In genomic region chr1:27436204-27437159, GRCh38 we compare ENCODE assay signal across 8 cellular contexts. TPM values are rescaled to one million over a fixed set of nuclear protein-coding genes. Genes with fewer than 3 reads are reported as not detected.
DNase-seq lines count a peak whose midpoint lies in the region; ATAC-seq and TF ChIP-seq lines count a peak whose summit lies in the region.

No MANE protein-coding gene starts in this region.

- in situ Hi-C loops in GM13977 (cut with MboI; ENCODE audit: low pct_unique_long_range_greater_than_20kb, low sequenced_read_pairs, unreplicated experiment), result no loop called here

- H3K36me3 ChIP-seq in Peyer's patch, result peaks cover 0 to 5% (median 0%) of the 10 kb centered on the region in 3 donors
- H3K36me3 ChIP-seq in muscle layer of duodenum (ENCODE audit: control insufficient read depth in 1 of 2, insufficient read depth in 2 of 2, low read length in 2 of 2), result no peaks in the 10 kb centered on the region

- peak overlapping the region in 1 of 4 donors; percentile 4 for H3K4me3 ChIP-seq in Peyer's patch
- H3K4me3 ChIP-seq in muscle layer of duodenum (ENCODE audit: low read depth in 1 of 2, low read length in 2 of 2), result peak overlapping the region; percentile 3 to 48

- peaks cover 4 to 69% (median 35%) of the 10 kb centered on the region in 4 donors for H3K4me1 ChIP-seq in Peyer's patch
- H3K4me1 ChIP-seq in muscle layer of duodenum (ENCODE audit: control insufficient read depth in 1 of 2, insufficient read depth in 2 of 2, low read length in 2 of 2), result peaks cover 57 to 64% of the 10 kb centered on the region in 2 donors

- H3K27me3 ChIP-seq in Peyer's patch (no peaks in the 10 kb centered on the region), muscle layer of duodenum (ENCODE audit: low read depth, low read length) (no peaks in the 10 kb centered on the region)

- H3K9me3 ChIP-seq in Peyer's patch (no peaks in the 10 kb centered on the region), muscle layer of duodenum (ENCODE audit: control insufficient read depth in 1 of 2, low read length in 2 of 2) (no peaks in the 10 kb centered on the region)

- peak; percentile 56 to 68 for ATAC-seq in activated CD4-positive, CD25-positive, alpha-beta regulatory T cell treated with anti-CD3 and anti-CD28 coated beads, Interleukin-2, amount 50 U/mL, for 24 hours
- ATAC-seq in HG02885 (IDR thresholded peaks at IDR 0.05; ENCODE audit: poor library complexity, unreplicated experiment) (no peak), GM21423 (IDR thresholded peaks at IDR 0.05; ENCODE audit: unreplicated experiment) (no peak)

- no peak for TF ChIP-seq CTCF in Peyer's patch (IDR thresholded peaks at IDR 0.05)
- no peak for TF ChIP-seq CTCF in GM13977 (IDR thresholded peaks at IDR 0.05; ENCODE audit: extremely low read depth, insufficient read depth, missing control alignments)

- no peak for DNase-seq in activated CD4-positive, CD25-positive, alpha-beta regulatory T cell treated with anti-CD3 and anti-CD28 coated beads, Interleukin-2, amount 50 U/mL, for 72 hours
- peak in 2 of 3 donors; percentile 47 to 68 for DNase-seq in Peyer's patch
- DNase-seq in dermis blood vessel endothelial cell, result peak; percentile 71
- DNase-seq in GM13977 (ENCODE audit: low spot score), result no peak

- peak in 1 of 2 donors; percentile 15 for TF ChIP-seq POLR2A in Peyer's patch (IDR thresholded peaks at IDR 0.05)

- H3K27ac ChIP-seq in Peyer's patch, result peak overlapping the region; percentile 63 to 81 (median 74)
- peak overlapping the region; percentile 85 for H3K27ac ChIP-seq in muscle layer of duodenum (ENCODE audit: low read length)

RNA-seq across cellular contexts. Expression of gene GPR3, which starts 44.1 kb away (rescaled TPM):
- total RNA-seq in Peyer's patch (not detected), dermis blood vessel endothelial cell (0.42 and 0.51 TPM in 2 replicates)

RNA-seq across cellular contexts. Expression of gene CD164L2, which starts 53.3 kb away (rescaled TPM):
- total RNA-seq in Peyer's patch, result not detected
- total RNA-seq in dermis blood vessel endothelial cell, result not detected in 2 replicates

RNA-seq across cellular contexts. Expression of gene WASF2, which starts 53.5 kb away (rescaled TPM):
- total RNA-seq in Peyer's patch (10 to 100 TPM; 52.5 to 74.5 (median 57.5) TPM), dermis blood vessel endothelial cell (45.9 and 110 TPM in 2 replicates)

Comparison
In these comparisons a context has a peak if more than half of its experiments do, and no peak if none do; other contexts are left out.
1. ATAC-seq: peak in activated CD4-positive, CD25-positive, alpha-beta regulatory T cell treated with anti-CD3 and anti-CD28 coated beads, Interleukin-2, amount 50 U/mL, for 24 hours (2 of 2); none in HG02885 (single experiment) and GM21423 (single experiment).
2. DNase-seq: peak in Peyer's patch (2 of 3) and dermis blood vessel endothelial cell (single experiment); none in activated CD4-positive, CD25-positive, alpha-beta regulatory T cell treated with anti-CD3 and anti-CD28 coated beads, Interleukin-2, amount 50 U/mL, for 72 hours (single experiment) and GM13977 (single experiment).